8 cellular contexts compared by ENCODE assay signal in the genomic region with DNA sequence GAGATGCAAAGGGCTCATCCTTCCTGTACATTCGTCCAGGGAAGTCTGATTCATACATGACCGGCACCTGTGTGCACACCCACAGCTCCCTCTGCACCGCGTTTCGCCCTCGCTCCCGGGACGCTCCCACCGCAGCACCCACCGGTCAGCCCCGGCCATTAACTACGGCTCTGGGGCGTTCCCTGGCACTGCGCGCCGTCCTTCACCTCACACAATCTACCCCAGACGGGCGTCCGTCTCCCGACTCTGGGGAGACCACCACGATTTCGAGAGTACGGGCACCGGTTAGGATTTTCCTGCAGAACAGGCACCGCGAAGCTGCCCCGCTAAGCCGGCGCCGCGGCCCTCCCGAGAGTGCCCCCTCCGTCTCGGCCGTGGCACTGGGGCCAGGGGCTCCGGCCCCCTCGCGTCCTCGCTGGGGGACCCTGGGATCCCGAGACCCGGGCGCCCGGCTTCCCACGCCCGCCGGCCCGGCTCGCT. TPM values are rescaled to one million over a fixed set of nuclear protein-coding genes. Genes with fewer than 3 reads are reported as not detected.
A peak's percentile ranks its signal among the peaks of the same experiment; 100 is the strongest.
DNase-seq lines count a peak whose midpoint lies in the region; ATAC-seq, FAIRE-seq and TF ChIP-seq lines count a peak whose summit lies in the region.

No MANE protein-coding gene starts in this region.

- no TSS peak for BruUV-seq in Caco-2 (replicated peaks; lab: Mats Ljungman, UMichigan)

- H3K36me3 ChIP-seq in Caco-2 (ENCODE audit: control insufficient read depth, insufficient read depth, low read length) (peaks cover 1% of the 10 kb centered on the region; the same call in 1 of the 2 replicates), breast epithelium (no peaks in the 10 kb centered on the region), small intestine (ENCODE audit: control insufficient read depth in 2 of 2, insufficient read depth in 2 of 2, low read length in 2 of 2) (peaks cover 0 to 2% of the 10 kb centered on the region in 2 donors)

- peaks cover 35% of the 10 kb centered on the region for H3K4me1 Mint-ChIP-seq in Caco-2 (ENCODE audit: low read depth, unreplicated experiment)
- H3K4me1 Mint-ChIP-seq in T-helper 1 cell treated with Interleukin-12 subunit alpha and Interleukin-12 subunit beta and Interleukin-4 antibody, amounts not matched to agents 30 μg/mL and 1 μg/mL, for 36 hours (ENCODE audit: low read depth) = peaks cover 23% of the 10 kb centered on the region
- H3K4me1 Mint-ChIP-seq in immature natural killer cell = peaks cover 22 to 44% of the 10 kb centered on the region in 2 donors

- DNase-seq in Caco-2 = peak; percentile 62 to 66
- DNase-seq in GM20000 (ENCODE audit: low spot score) = peak; percentile 67
- DNase-seq in breast epithelium (ENCODE audit: low spot score in 2 of 2) = peak in 1 of 2 donors; percentile 28
- DNase-seq in immature natural killer cell = no peak
- peak; percentile 60 for DNase-seq in small intestine
- DNase-seq in NCI-H1048 (lab: John Stamatoyannopoulos, UW) = no peak

- WGBS in small intestine, 3 donors = 0 to 1% (median 0%) methylated on average over 41 to 48 of the region's 48 CpGs

- no peaks in the 10 kb centered on the region for H3K27me3 Mint-ChIP-seq in Caco-2 (ENCODE audit: insufficient read depth, unreplicated experiment)
- no peaks in the 10 kb centered on the region for H3K27me3 Mint-ChIP-seq in T-helper 1 cell treated with Interleukin-12 subunit alpha and Interleukin-12 subunit beta and Interleukin-4 antibody, amounts not matched to agents 30 μg/mL and 1 μg/mL, for 36 hours (ENCODE audit: low read depth)
- H3K27me3 Mint-ChIP-seq in immature natural killer cell (ENCODE audit: low read depth in 3 of 3) = peaks cover 0 to 10% (median 0%) of the 10 kb centered on the region in 3 donors

- CTCF ChIA-PET in Caco-2 (lab: Charles Lee) = interaction anchor here (1.0 to 1.2 kb wide), 2 partner anchors 48 to 186 kb away, joined by 3 to 4 read pairs; no protein-coding TSS in a partner anchor

- H3K27me3 ChIP-seq in Caco-2 (replicated peaks; ENCODE audit: control insufficient read depth, insufficient read depth, low read length) = no peaks in the 10 kb centered on the region
- no peaks in the 10 kb centered on the region for H3K27me3 ChIP-seq in breast epithelium
- H3K27me3 ChIP-seq in small intestine (ENCODE audit: control insufficient read depth in 2 of 2, insufficient read depth in 2 of 2, low read length in 2 of 2) = no peaks in the 10 kb centered on the region

- POLR2A ChIA-PET in Caco-2 (lab: Charles Lee) = interaction anchor here (0.5 to 1.0 kb wide), 8 partner anchors 9 to 478 kb away, joined by 3 to 10 read pairs (median 4); no protein-coding TSS in a partner anchor

- peaks cover 49% of the 10 kb centered on the region for H3K4me1 ChIP-seq in Caco-2
- H3K4me1 ChIP-seq in breast epithelium = peaks cover 0 to 4% of the 10 kb centered on the region in 2 donors
- H3K4me1 ChIP-seq in small intestine (ENCODE audit: control insufficient read depth in 2 of 2, insufficient read depth in 1 of 2, low read depth in 1 of 2, low read length in 1 of 2) = peaks cover 0 to 5% of the 10 kb centered on the region in 2 donors

- H3K27ac ChIP-seq in breast epithelium (peak overlapping the region; percentile 99 to 100), small intestine (ENCODE audit: low read depth in 1 of 2, low read length in 1 of 2) (peak overlapping the region; percentile 91 to 95)

- intact Hi-C loops in Caco-2 (cut with micrococcal nuclease; ENCODE audit: unreplicated experiment) = loop anchor here (5.0 kb wide), 2 partner anchors 125 to 200 kb away; no protein-coding TSS in a partner anchor
- intact Hi-C loops in breast epithelium (cut with DNase I; ENCODE audit: low total_unique reads) = no loop called here

- H3K4me3 ChIP-seq in Caco-2 (ENCODE audit: low read depth, low read length) (peak overlapping the region; percentile 96), breast epithelium (peak overlapping the region; percentile 96 to 100 (median 98)), small intestine (ENCODE audit: low read depth in 1 of 2, low read length in 2 of 2) (peak overlapping the region; percentile 98 to 99)

- H3K27ac Mint-ChIP-seq in Caco-2 (ENCODE audit: unreplicated experiment) (peak overlapping the region; percentile 97), immature natural killer cell (peak overlapping the region; percentile 83 to 98 (median 89))
- H3K27ac Mint-ChIP-seq in T-helper 1 cell treated with Interleukin-12 subunit alpha and Interleukin-12 subunit beta and Interleukin-4 antibody, amounts not matched to agents 30 μg/mL and 1 μg/mL, for 36 hours = peak overlapping the region; percentile 95

- no peak for TF ChIP-seq POLR2A in breast epithelium (IDR thresholded peaks at IDR 0.05)

- no peaks in the 10 kb centered on the region for H3K9me3 ChIP-seq in Caco-2
- H3K9me3 ChIP-seq in breast epithelium = no peaks in the 10 kb centered on the region
- no peaks in the 10 kb centered on the region for H3K9me3 ChIP-seq in small intestine (ENCODE audit: control insufficient read depth, low read depth)

- FAIRE-seq in small intestine (lab: Jason Lieb, UNC) = no peak

- ATAC-seq in HG03565 (IDR thresholded peaks at IDR 0.05; ENCODE audit: unreplicated experiment) = peak; percentile 28

- H3K9me3 Mint-ChIP-seq in Caco-2 (ENCODE audit: unreplicated experiment) = no peaks in the 10 kb centered on the region
- no peaks in the 10 kb centered on the region for H3K9me3 Mint-ChIP-seq in T-helper 1 cell treated with Interleukin-12 subunit alpha and Interleukin-12 subunit beta and Interleukin-4 antibody, amounts not matched to agents 30 μg/mL and 1 μg/mL, for 36 hours
- no peaks in the 10 kb centered on the region for H3K9me3 Mint-ChIP-seq in immature natural killer cell

- H3K4me3 Mint-ChIP-seq in Caco-2 (ENCODE audit: unreplicated experiment) = peak overlapping the region; percentile 82
- H3K4me3 Mint-ChIP-seq in T-helper 1 cell treated with Interleukin-12 subunit alpha and Interleukin-12 subunit beta and Interleukin-4 antibody, amounts not matched to agents 30 μg/mL and 1 μg/mL, for 36 hours = peak overlapping the region; percentile 92
- H3K4me3 Mint-ChIP-seq in immature natural killer cell = peak overlapping the region; percentile 87 to 97 (median 93)

- H3K36me3 Mint-ChIP-seq in Caco-2 (ENCODE audit: insufficient read depth, unreplicated experiment) = peaks cover 49% of the 10 kb centered on the region
- peaks cover 5% of the 10 kb centered on the region for H3K36me3 Mint-ChIP-seq in T-helper 1 cell treated with Interleukin-12 subunit alpha and Interleukin-12 subunit beta and Interleukin-4 antibody, amounts not matched to agents 30 μg/mL and 1 μg/mL, for 36 hours (ENCODE audit: low read depth)
- peaks cover 4 to 7% (median 5%) of the 10 kb centered on the region in 3 donors for H3K36me3 Mint-ChIP-seq in immature natural killer cell

- TF ChIP-seq CTCF in Caco-2 (IDR thresholded peaks at IDR 0.05; ENCODE audit: insufficient read depth in 1 of 2, low read depth in 1 of 2, low read length in 1 of 2, severe bottlenecking in 1 of 2, unreplicated experiment in 1 of 2) (no peak), GM20000 (IDR thresholded peaks at IDR 0.05; ENCODE audit: extremely low read depth, missing control alignments) (no peak), breast epithelium (IDR thresholded peaks at IDR 0.05) (no peak)

RNA-seq across cellular contexts. Expression of a gene that starts 0.4 kb away (rescaled TPM):
- 75.2 and 76.9 TPM in 2 replicates for total RNA-seq in Caco-2 (2022)
- 10 to 100 TPM; 25.0 to 46.8 (median 29.5) TPM for total RNA-seq in breast epithelium
- 10 to 100 TPM; 16.9 to 34.5 (median 32.9) TPM for polyA plus RNA-seq in immature natural killer cell
- 10 to 100 TPM; 11.6 to 12.0 (median 11.9) TPM for polyA plus RNA-seq in small intestine

RNA-seq across cellular contexts. Expression of a gene that starts 47.6 kb away (rescaled TPM):
- total RNA-seq in Caco-2 (2022) (106 and 111 TPM in 2 replicates), breast epithelium (100 to 1,000 TPM in 2 of 3 donors, 10 to 100 TPM in 1; 72.2 to 120 (median 119) TPM)
- polyA plus RNA-seq in immature natural killer cell (10 to 100 TPM; 38.5 to 79.6 (median 48.7) TPM), small intestine (10 to 100 TPM; 55.8 to 79.2 (median 56.2) TPM)

Comparison
In these comparisons a context has a peak if more than half of its experiments do, and no peak if none do; other contexts are left out.
1. DNase-seq: peak in Caco-2 (2 of 2), GM20000 (single experiment) and small intestine (single experiment); none in immature natural killer cell (0 of 3) and NCI-H1048 (single experiment).
2. Peak in every context shown above with its lines, with median percentiles within 50 percentile points of each other: H3K4me3 ChIP-seq, H3K27ac Mint-ChIP-seq and H3K4me3 Mint-ChIP-seq.